In the genomic region with DNA sequence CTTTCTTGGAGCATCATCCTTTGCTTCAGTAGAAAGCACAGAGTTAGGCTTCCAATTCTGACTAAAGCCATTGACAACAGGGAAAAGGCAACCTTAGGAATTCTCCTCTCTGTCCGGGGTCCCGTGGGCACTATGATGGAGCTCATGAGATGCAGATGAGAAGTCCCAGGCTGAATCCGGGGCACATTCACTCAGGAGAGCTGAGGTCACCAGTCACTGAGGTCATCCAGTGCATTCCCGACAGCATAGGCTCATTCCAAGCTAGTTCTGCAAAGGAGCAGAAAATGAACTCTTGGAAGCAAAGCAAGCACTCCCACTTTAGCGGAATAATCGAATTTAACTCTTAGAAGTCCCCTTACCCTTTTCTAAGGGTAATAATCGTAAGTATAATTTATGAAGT, we compare ENCODE assay signal across 33 cellular contexts. TPM values are rescaled to one million over a fixed set of nuclear protein-coding genes. Genes with fewer than 3 reads are reported as not detected.
"Had no signal": no experiment of that assay in that cellular context is flagged by ENCODE, and none has a peak within 500 bp of the region (broad histone marks: within the 10 kb centered on the region; RNA-seq: fewer than 3 reads in every experiment).

No MANE protein-coding gene starts in this region.

- H3K36me3 Mint-ChIP-seq: mesothelial cell of epicardium; natural killer cell treated with Interleukin-12 subunit alpha and Interleukin-12 subunit beta and Interleukin-15 and Interleukin-18, amount 100 ng/mL, for 72 hours; stimulated activated effector memory CD8-positive, alpha-beta T cell treated with anti-CD3 and anti-CD28 coated beads, Interleukin-12 subunit alpha, Interleukin-12 subunit beta, amount 100 ng/mL, for 72 hours; type B pancreatic cell had no signal

- H3K4me1 Mint-ChIP-seq: mesothelial cell of epicardium, neural crest cell had no signal

- H3K4me3 ChIP-seq: coronary artery, esophagus muscularis mucosa, heart right ventricle, lung, mucosa of descending colon, prostate gland, right atrium auricular region, smooth muscle cell, testis, tibial artery had no signal

- DNase-seq: dermis blood vessel endothelial cell; effector memory CD4-positive, alpha-beta T cell; foreskin melanocyte; glutamatergic neuron; heart right ventricle; hippocampal formation; mucosa of descending colon; naive B cell; stimulated activated CD4-positive, alpha-beta T cell treated with anti-CD3 and anti-CD28 coated beads, Interleukin-12 subunit alpha, Interleukin-12 subunit beta, amount 100 ng/mL, for 4 hours; stimulated activated CD4-positive, alpha-beta T cell treated with anti-CD3 and anti-CD28 coated beads, Interleukin-1b, Interleukin-23, amount 100 ng/mL, for 48 hours; stimulated activated CD4-positive, alpha-beta T cell treated with anti-CD3 and anti-CD28 coated beads, Interleukin-4, amount 100 ng/mL, for 24 hours; stimulated activated naive CD8-positive, alpha-beta T cell treated with anti-CD3 and anti-CD28 coated beads, Interleukin-15, Interleukin-2, amounts not matched to agents 100 U/mL and 50 U/mL, for 24 hours; substantia nigra; testis; tibial artery had no signal

- H3K27ac Mint-ChIP-seq: mesothelial cell of epicardium; natural killer cell treated with Interleukin-12 subunit alpha and Interleukin-12 subunit beta and Interleukin-15 and Interleukin-18, amount 100 ng/mL, for 72 hours; stimulated activated effector memory CD8-positive, alpha-beta T cell treated with anti-CD3 and anti-CD28 coated beads, Interleukin-12 subunit alpha, Interleukin-12 subunit beta, amount 100 ng/mL, for 72 hours; type B pancreatic cell had no signal

- H3K4me3 Mint-ChIP-seq: memory B cell; mesothelial cell of epicardium; naive B cell; natural killer cell treated with Interleukin-12 subunit alpha and Interleukin-12 subunit beta and Interleukin-15 and Interleukin-18, amount 100 ng/mL, for 72 hours; neural crest cell; stimulated activated effector memory CD8-positive, alpha-beta T cell treated with anti-CD3 and anti-CD28 coated beads, Interleukin-12 subunit alpha, Interleukin-12 subunit beta, amount 100 ng/mL, for 72 hours; type B pancreatic cell had no signal

- H3K4me2 ChIP-seq: smooth muscle cell had no signal

- H3K36me3 ChIP-seq: esophagus muscularis mucosa, prostate gland, right atrium auricular region, tibial artery had no signal

- H3K4me1 ChIP-seq: esophagus muscularis mucosa, prostate gland, right atrium auricular region, testis, tibial artery had no signal

- H3K9me3 Mint-ChIP-seq: memory B cell; mesothelial cell of epicardium; naive B cell; natural killer cell treated with Interleukin-12 subunit alpha and Interleukin-12 subunit beta and Interleukin-15 and Interleukin-18, amount 100 ng/mL, for 72 hours; neural crest cell; stimulated activated effector memory CD8-positive, alpha-beta T cell treated with anti-CD3 and anti-CD28 coated beads, Interleukin-12 subunit alpha, Interleukin-12 subunit beta, amount 100 ng/mL, for 72 hours; type B pancreatic cell had no signal

- H3K9me3 ChIP-seq: esophagus muscularis mucosa, heart right ventricle, mucosa of descending colon, neutrophil, prostate gland, right atrium auricular region, testis, tibial artery had no signal

- ATAC-seq: heart right ventricle; left lobe of liver; mucosa of descending colon; natural killer cell treated with Interleukin-12 subunit alpha and Interleukin-12 subunit beta and Interleukin-15 and Interleukin-18, amount 100 ng/mL, for 72 hours; sciatic nerve; stimulated activated effector memory CD8-positive, alpha-beta T cell treated with anti-CD3 and anti-CD28 coated beads, Interleukin-12 subunit alpha, Interleukin-12 subunit beta, amount 100 ng/mL, for 72 hours; stimulated activated naive CD8-positive, alpha-beta T cell treated with anti-CD3 and anti-CD28 coated beads, Interleukin-15, Interleukin-2, amounts not matched to agents 100 U/mL and 50 U/mL, for 24 hours had no signal

- H3K27me3 Mint-ChIP-seq: memory B cell, naive B cell had no signal

- H3K27ac ChIP-seq: coronary artery, esophagus muscularis mucosa, heart right ventricle, neutrophil, prostate gland, right atrium auricular region, testis, tibial artery had no signal

- H3K27me3 ChIP-seq: neutrophil, right atrium auricular region, testis had no signal

RNA-seq across cellular contexts. Expression of gene CR1, which starts 6.8 kb away (rescaled TPM):
- total RNA-seq: dermis blood vessel endothelial cell, endothelial cell of umbilical vein, epithelial cell of proximal tubule, neural crest cell, smooth muscle cell had no signal

RNA-seq across cellular contexts. Expression of gene CR2, which starts 48.6 kb away (rescaled TPM):
- total RNA-seq: dermis blood vessel endothelial cell; endothelial cell of umbilical vein; mesothelial cell of epicardium; natural killer cell treated with Interleukin-12 subunit alpha and Interleukin-12 subunit beta and Interleukin-15 and Interleukin-18, amount 100 ng/mL, for 72 hours; neural crest cell; osteoblast; right atrium auricular region; smooth muscle cell had no signal
